ENCODE assay signal across 15 cellular contexts in the genomic region with DNA sequence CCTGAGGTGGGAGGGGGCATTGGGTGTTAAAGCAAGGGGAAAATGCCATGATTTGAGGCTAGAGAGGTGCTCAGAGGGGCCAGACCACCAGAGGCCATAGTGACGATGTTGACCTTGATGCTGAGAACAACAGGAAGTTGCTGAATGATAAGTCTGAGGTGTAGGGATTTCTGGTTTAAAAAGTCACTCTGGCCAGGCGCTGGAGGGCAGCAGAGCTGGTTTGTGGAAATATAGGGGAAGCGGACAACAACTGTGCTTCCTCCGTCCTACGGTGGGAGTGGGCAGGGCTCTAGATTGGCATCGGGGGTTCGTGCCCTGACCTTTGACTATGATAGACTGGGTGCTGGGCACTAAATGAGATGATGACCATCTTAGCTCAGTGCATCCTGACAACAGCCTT. TPM values are rescaled to one million over a fixed set of nuclear protein-coding genes. Genes with fewer than 3 reads are reported as not detected.
DNase-seq lines count a peak whose midpoint lies in the region; ATAC-seq, FAIRE-seq and TF ChIP-seq lines count a peak whose summit lies in the region.
"Had no signal": no experiment of that assay in that cellular context is flagged by ENCODE, and none has a peak within 500 bp of the region (broad histone marks: within the 10 kb centered on the region; RNA-seq: fewer than 3 reads in every experiment).

No MANE protein-coding gene starts in this region.

- no peaks in the 10 kb centered on the region for H3K9me3 Mint-ChIP-seq in astrocyte (ENCODE audit: unreplicated experiment)

- no peaks in the 10 kb centered on the region for H3K27me3 ChIP-seq in ACC112 (ENCODE audit: insufficient read depth, low read length)
- H3K27me3 ChIP-seq in astrocyte (ENCODE audit: insufficient read depth, low read length): no peaks in the 10 kb centered on the region
- H3K27me3 ChIP-seq in sigmoid colon: no peaks in the 10 kb centered on the region

- TF ChIP-seq POLR2A in sigmoid colon (IDR thresholded peaks at IDR 0.05): no peak

- peaks cover 29% of the 10 kb centered on the region for H3K36me3 Mint-ChIP-seq in astrocyte (ENCODE audit: low read depth, unreplicated experiment)

- WGBS in sigmoid colon, 2 donors: 81 to 89% methylated on average over 7 of the region's 7 CpGs

- H3K9ac ChIP-seq in astrocyte (ENCODE audit: low read length): no peak overlapping the region
- no peak overlapping the region for H3K9ac ChIP-seq in kidney (ENCODE audit: low read length in 2 of 2)

- peak overlapping the region; percentile 88 for H3K27ac ChIP-seq in ACC112 (ENCODE audit: low read depth, low read length)
- peak overlapping the region; percentile 24 for H3K27ac ChIP-seq in astrocyte (ENCODE audit: low read depth, low read length)
- peak overlapping the region; percentile 75 to 86 for H3K27ac ChIP-seq in kidney (ENCODE audit: low read depth in 2 of 2, low read length in 2 of 2)
- peak overlapping the region; percentile 91 to 99 (median 94) for H3K27ac ChIP-seq in sigmoid colon

- no peak overlapping the region for H2AFZ ChIP-seq in ACC112 (ENCODE audit: low read length, unreplicated experiment)
- H2AFZ ChIP-seq in astrocyte (ENCODE audit: low read depth, low read length): no peak overlapping the region

- no peak overlapping the region for H3K4me3 Mint-ChIP-seq in astrocyte (ENCODE audit: unreplicated experiment)

- no peaks in the 10 kb centered on the region for H3K27me3 Mint-ChIP-seq in astrocyte (ENCODE audit: low read depth, unreplicated experiment)

- H3K4me3 ChIP-seq in ACC112 (ENCODE audit: low read depth, low read length) (no peak overlapping the region; the same call in 1 of the 2 replicates), astrocyte (ENCODE audit: insufficient read depth, low read depth, low read length) (no peak overlapping the region), kidney (ENCODE audit: low read length in 2 of 2) (no peak overlapping the region), sigmoid colon (no peak overlapping the region)

- H4K20me1 ChIP-seq in astrocyte (ENCODE audit: insufficient read depth, low read length): peaks cover 3% of the 10 kb centered on the region

- no peak for TF ChIP-seq CTCF in astrocyte (IDR thresholded peaks at IDR 0.05; ENCODE audit: insufficient read depth, low read depth, low read length)
- TF ChIP-seq CTCF in kidney (IDR thresholded peaks at IDR 0.05; ENCODE audit: borderline replicate concordance, extremely low read depth, insufficient read depth): no peak
- no peak for TF ChIP-seq CTCF in sigmoid colon (IDR thresholded peaks at IDR 0.05)

- peaks cover 11% of the 10 kb centered on the region for H3K4me1 Mint-ChIP-seq in astrocyte (ENCODE audit: low read depth, unreplicated experiment)

- TF ChIP-seq EP300 in sigmoid colon (IDR thresholded peaks at IDR 0.05): no peak

- H3K27ac Mint-ChIP-seq in astrocyte (ENCODE audit: unreplicated experiment): no peak overlapping the region

- ATAC-seq in GM18861 (IDR thresholded peaks at IDR 0.05; ENCODE audit: unreplicated experiment) (no peak), GM19463 (IDR thresholded peaks at IDR 0.05; ENCODE audit: unreplicated experiment) (no peak), GM18907 (IDR thresholded peaks at IDR 0.05; ENCODE audit: unreplicated experiment) (no peak)
- ATAC-seq: activated CD4-positive, CD25-positive, alpha-beta regulatory T cell treated with anti-CD3 and anti-CD28 coated beads, Interleukin-2, amount 50 U/mL, for 24 hours had no signal

- no peak overlapping the region for H3K4me2 ChIP-seq in astrocyte (ENCODE audit: low read length)

- H3K9me3 ChIP-seq in astrocyte (ENCODE audit: insufficient read depth, low read depth, low read length): no peaks in the 10 kb centered on the region
- H3K9me3 ChIP-seq in kidney (ENCODE audit: control insufficient read depth in 1 of 2, low read length in 2 of 2): no peaks in the 10 kb centered on the region
- no peaks in the 10 kb centered on the region for H3K9me3 ChIP-seq in sigmoid colon

- intact Hi-C loops in kidney (cut with DNase I) (no loop called here), sigmoid colon (cut with DNase I) (loop anchor here (2.0 kb wide), 1 partner anchor 37 kb away; no protein-coding TSS in a partner anchor)

- FAIRE-seq in astrocyte (lab: Jason Lieb, UNC): no peak
- no peak for FAIRE-seq in kidney (lab: Jason Lieb, UNC)
- FAIRE-seq: bronchial epithelial cell, GM12892, islet of Langerhans had no signal

- H3K4me1 ChIP-seq in ACC112 (ENCODE audit: control insufficient read depth, insufficient read depth, low read length, unreplicated experiment) (peaks cover 48% of the 10 kb centered on the region), astrocyte (ENCODE audit: insufficient read depth, low read length) (peaks cover 24% of the 10 kb centered on the region), kidney (ENCODE audit: control insufficient read depth in 1 of 2, insufficient read depth in 1 of 2, low read depth in 1 of 2, low read length in 2 of 2) (peaks cover 0 to 2% of the 10 kb centered on the region in 2 donors), sigmoid colon (peaks cover 0 to 72% (median 70%) of the 10 kb centered on the region in 4 donors)

- H3K79me2 ChIP-seq in ACC112 (ENCODE audit: control insufficient read depth, insufficient read depth, low read length, unreplicated experiment) (no peaks in the 10 kb centered on the region), astrocyte (ENCODE audit: insufficient read depth, low read length) (no peaks in the 10 kb centered on the region)

- DNase-seq in astrocyte (ENCODE audit: low read depth) (no peak), kidney (no peak), sigmoid colon (no peak)
- no peak for DNase-seq in stimulated activated CD4-positive, alpha-beta T cell treated with anti-CD3 and anti-CD28 coated beads, Interleukin-15, amount 100 ng/mL, for 24 hours
- DNase-seq: KG1, NCI-H1694 treated with DMSO at 0.1 percent for 48 hours, NCI-H82 had no signal

- H3K36me3 ChIP-seq in ACC112 (ENCODE audit: insufficient read depth, low read length): peaks cover 45% of the 10 kb centered on the region
- H3K36me3 ChIP-seq in astrocyte (ENCODE audit: insufficient read depth, low read length): peaks cover 48% of the 10 kb centered on the region
- H3K36me3 ChIP-seq in kidney (ENCODE audit: control insufficient read depth in 1 of 2, insufficient read depth in 2 of 2, low read length in 2 of 2): peaks cover 47 to 55% of the 10 kb centered on the region in 2 donors
- H3K36me3 ChIP-seq in sigmoid colon: peaks cover 48 to 100% (median 78%) of the 10 kb centered on the region in 4 donors

RNA-seq across cellular contexts. Expression of a gene that starts 44.7 kb away (rescaled TPM):
- total RNA-seq in astrocyte (8.7 and 10.3 TPM in 2 replicates), kidney (229 TPM), sigmoid colon (100 to 1,000 TPM; 303 to 609 (median 321) TPM)
- polyA plus RNA-seq in kidney (ENCODE audit: insufficient read depth, low read depth, low replicate concordance) (165 TPM), sigmoid colon (100 to 1,000 TPM in 1 of 3 donors, 10 to 100 TPM in 2; 22.8 to 140 (median 44.6) TPM)

RNA-seq across cellular contexts. Expression of a gene that starts 57.4 kb away (rescaled TPM):
- total RNA-seq in astrocyte (260 and 357 TPM in 2 replicates), kidney (511 TPM), sigmoid colon (1,000 to 10,000 TPM; 1,610 to 2,826 (median 1,919) TPM)
- polyA plus RNA-seq in kidney (ENCODE audit: insufficient read depth, low read depth, low replicate concordance) (235 TPM), sigmoid colon (100 to 1,000 TPM; 333 to 617 (median 497) TPM)

Comparison
In these comparisons a context has a peak if more than half of its experiments do, and no peak if none do; other contexts are left out.
1. H3K27ac ChIP-seq: peak in every context shown above with its lines; median percentile 94 in sigmoid colon; 88 in ACC112; 80 in kidney; 24 in astrocyte.
2. RNA of a gene that starts 44.7 kb away (total RNA-seq): 303 to 609 TPM in sigmoid colon and 229 TPM in kidney (single experiment); 8.7 to 10.3 TPM in astrocyte; every median in the first group is over 10 times any median in the second.